In genomic region chr18:36809590-36810381, GRCh38 we compare ENCODE assay signal across 8 cellular contexts. TPM values are rescaled to one million over a fixed set of nuclear protein-coding genes. Genes with fewer than 3 reads are reported as not detected.
DNase-seq lines count a peak whose midpoint lies in the region; ATAC-seq, FAIRE-seq and TF ChIP-seq lines count a peak whose summit lies in the region.

No MANE protein-coding gene starts in this region.

- no peaks in the 10 kb centered on the region for H3K9me3 ChIP-seq in SJCRH30 (replicated peaks)
- no peaks in the 10 kb centered on the region for H3K9me3 ChIP-seq in K562 (replicated peaks; ENCODE audit: control insufficient read depth, insufficient read depth, low read depth, low read length)

- DNase-seq in Ammon's horn (ENCODE audit: low spot score) (peak; percentile 89), NCI-H1092 (lab: John Stamatoyannopoulos, UW) (peak; percentile 73), SJCRH30 (peak; percentile 20 to 61), K562 (ENCODE audit: extremely low read depth in 1 of 4, low spot score in 3 of 4) (peak; percentile 79 to 82 (median 82)), iPS-NIHi11 (ENCODE audit: low spot score) (peak; percentile 84)
- peak; percentile 8 to 11 for DNase-seq in stimulated activated CD4-positive, alpha-beta T cell treated with anti-CD3 and anti-CD28 coated beads, Interleukin-2, amount 100 ng/mL, for 48 hours

- no peak overlapping the region for H2AFZ ChIP-seq in K562 (ENCODE audit: low read depth, low read length)

- in situ Hi-C loops in K562 (cut with MboI), result no loop called here

- H3K36me3 ChIP-seq in SJCRH30, result peaks cover 4% of the 10 kb centered on the region; the same call in 1 of the 2 replicates
- H3K36me3 ChIP-seq in K562 (ENCODE audit: control insufficient read depth, insufficient read depth, low read length), result peaks cover 84% of the 10 kb centered on the region

- peak; percentile 37 to 61 for TF ChIP-seq RAD21 in K562 (CRISPR knock-in tag; conservative IDR thresholded peaks at IDR 0.05 in 1 of 2, IDR thresholded peaks at IDR 0.05 in 1 of 2)

- no peak for TF ChIP-seq EP300 in K562 (IDR thresholded peaks at IDR 0.05; ENCODE audit: low read length)

- CTCF ChIA-PET in K562 (lab: Yijun Ruan, JAX; ENCODE audit: low intra/inter-chr PET ratio), result interaction anchor here (1.4 to 2.6 kb wide), 4 partner anchors 40 to 714 kb away, joined by 3 to 14 read pairs (median 6); no protein-coding TSS in a partner anchor

- H3K27ac ChIP-seq in SJCRH30, result no peak overlapping the region
- no peak overlapping the region for H3K27ac ChIP-seq in K562 (ENCODE audit: extremely low read depth, low read depth, low read length)

- POLR2A ChIA-PET in K562 (lab: Yijun Ruan, JAX), result interaction anchor here (0.9 kb wide), 1 partner anchor 9 kb away, joined by 4 read pairs; no protein-coding TSS in a partner anchor

- 32% methylated on average over 6 of the region's 6 CpGs for WGBS in K562 (ENCODE audit: insufficient coverage, low coverage, missing lambda C conversion rate)

- FAIRE-seq in K562 (lab: Jason Lieb, UNC), result peak; percentile 97

- ATAC-seq in GM18511 (IDR thresholded peaks at IDR 0.05; ENCODE audit: unreplicated experiment) (peak; percentile 99), HG02870 (IDR thresholded peaks at IDR 0.05; ENCODE audit: unreplicated experiment) (peak; percentile 94), K562 (peak; percentile 91)

- H3K9ac ChIP-seq in K562 (ENCODE audit: insufficient read depth in 1 of 2, low read depth in 2 of 2, low read length in 2 of 2), result no peak overlapping the region

- H3K9me1 ChIP-seq in K562 (ENCODE audit: control insufficient read depth, insufficient read depth, low read length), result peaks cover 5% of the 10 kb centered on the region

- H3K4me3 ChIP-seq in SJCRH30 (no peak overlapping the region), K562 (no peak overlapping the region)

- H3K27me3 ChIP-seq in SJCRH30 (no peaks in the 10 kb centered on the region), K562 (ENCODE audit: control insufficient read depth in 2 of 2, insufficient read depth in 2 of 2, low read length in 2 of 2) (no peaks in the 10 kb centered on the region)

- intact Hi-C loops in K562 (cut with micrococcal nuclease), result loop anchor here (1.0 to 5.0 kb wide), 3 partner anchors 42 to 121 kb away; no protein-coding TSS in a partner anchor

- no peaks in the 10 kb centered on the region for H4K20me1 ChIP-seq in K562 (replicated peaks; ENCODE audit: control insufficient read depth, insufficient read depth, low read length)

- BruUV-seq in K562 (replicated peaks; lab: Mats Ljungman, UMichigan), result no TSS peak

- H3K4me1 ChIP-seq in SJCRH30 (no peaks in the 10 kb centered on the region), K562 (replicated peaks in 1 of 2; ENCODE audit: control insufficient read depth in 2 of 2, insufficient read depth in 2 of 2, low read length in 2 of 2) (peaks cover 0 to 18% of the 10 kb centered on the region in 2 experiments; a peak in 2 of 5 replicates)

- TF ChIP-seq POLR2A in K562 (conservative IDR thresholded peaks at IDR 0.05), result no peak

- H3K4me2 ChIP-seq in K562 (ENCODE audit: insufficient read depth, low read length), result no peak overlapping the region

- peaks cover 15% of the 10 kb centered on the region for H3K79me2 ChIP-seq in K562 (ENCODE audit: control insufficient read depth, insufficient read depth, low read length)

- TF ChIP-seq CTCF in K562 (IDR thresholded peaks at IDR 0.05 in 2 of 3, conservative IDR thresholded peaks at IDR 0.05 in 1 of 3; ENCODE audit: insufficient read depth in 2 of 3, low read depth in 1 of 3, low read length in 3 of 3), result peak; percentile 77 to 86 (median 83)

TF ChIP-seq in K562, 482 proteins besides CTCF, POLR2A, EP300 and RAD21 (continues in another document):
- TF ChIP-seq CTCFL (IDR thresholded peaks at IDR 0.05; ENCODE audit: borderline replicate concordance, insufficient read depth, low read depth, low read length, poor library complexity, severe bottlenecking) (peak; percentile 54), BCL6 (CRISPR knock-in tag; IDR thresholded peaks at IDR 0.05) (no peak), PKNOX1 (IDR thresholded peaks at IDR 0.05) (0 out of 2 replicates have a peak, but pooled peaks have one; percentile 42), HCFC1 (IDR thresholded peaks at IDR 0.05; ENCODE audit: low read depth, low read length) (0 out of 2 replicates have a peak, but pooled peaks have one; percentile 11), JUND (IDR thresholded peaks at IDR 0.05; ENCODE audit: borderline replicate concordance, low read depth, low read length) (peak; percentile 18; the same call in 1 of the 2 replicates), JUND (tag; IDR thresholded peaks at IDR 0.05; ENCODE audit: borderline replicate concordance, low read depth, low read length) (no peak), CREM (IDR thresholded peaks at IDR 0.05; ENCODE audit: low read depth) (0 out of 2 replicates have a peak, but pooled peaks have one; percentile 33)

RNA-seq across cellular contexts. Expression of gene TPGS2, which starts 19.0 kb away (rescaled TPM):
- total RNA-seq in SJCRH30 (2014; rRNA removed; shearing (Covaris generic)), result 91.6 and 99.3 TPM in 2 replicates
- total RNA-seq in K562 (2011; cell fraction: chromatin; rRNA removed; ENCODE audit: low replicate concordance), result 109 and 142 TPM in 2 replicates
- total RNA-seq in K562 (2011; cell fraction: nucleolus; rRNA removed), result 95.9 and 115 TPM in 2 replicates
- total RNA-seq in K562 (2011; cell fraction: nucleoplasm; rRNA removed), result 155 and 218 TPM in 2 replicates
- total RNA-seq in K562 (2014; rRNA removed) (108 and 111 TPM in 2 replicates), K562 (2014; rRNA removed; fragmentation: Illumina TruSeq; extraction: Trizol) (116 and 125 TPM in 2 replicates), K562 (2015; rRNA removed; fragmentation: Illumina TruSeq; extraction: Trizol) (132 and 136 TPM in 2 replicates), K562 (2021) (148 and 152 TPM in 2 replicates)
- polyA plus RNA-seq in K562 (2011; rRNA removed) (449 and 498 TPM in 2 replicates), K562 (2014; fragmentation: Illumina TruSeq; extraction: Trizol) (229 and 274 TPM in 2 replicates), K562 (2014; fragmentation: Nextera tagmentation; extraction: Ambion mirVana) (100 to 1,000 TPM in 1 of 2 experiments, 10 to 100 TPM in 1; 94.2 to 113 TPM), K562 (2014; rRNA removed) (134 and 182 TPM in 2 replicates)
- 444 and 495 TPM in 2 replicates for polyA plus RNA-seq in K562 (2011; cell fraction: cytosol; rRNA removed)
- 172 and 219 TPM in 2 replicates for polyA plus RNA-seq in K562 (2011; cell fraction: nucleus; rRNA removed)
- 186 and 203 TPM in 2 replicates for polyA plus RNA-seq in K562 (2012)
- polyA minus RNA-seq in K562 (2011; rRNA and poly(A)+ RNA removed), result 348 and 372 TPM in 2 replicates
- 140 and 165 TPM in 2 replicates for polyA minus RNA-seq in K562 (2011; cell fraction: cytosol; rRNA and poly(A)+ RNA removed)
- polyA minus RNA-seq in K562 (2011; cell fraction: nucleus; rRNA and poly(A)+ RNA removed), result 76.6 and 137 TPM in 2 replicates

RNA-seq across cellular contexts. Expression of gene KIAA1328, which starts 19.1 kb away (rescaled TPM):
- total RNA-seq in SJCRH30 (2014; rRNA removed; shearing (Covaris generic)), result 3.3 and 5.5 TPM in 2 replicates
- 18.1 and 63.0 TPM in 2 replicates for total RNA-seq in K562 (2011; cell fraction: chromatin; rRNA removed; ENCODE audit: low replicate concordance)
- total RNA-seq in K562 (2011; cell fraction: nucleolus; rRNA removed), result 10.5 and 17.4 TPM in 2 replicates
- total RNA-seq in K562 (2011; cell fraction: nucleoplasm; rRNA removed), result 28.2 and 36.1 TPM in 2 replicates
- total RNA-seq in K562 (2014; rRNA removed) (6.2 and 8.0 TPM in 2 replicates), K562 (2014; rRNA removed; fragmentation: Illumina TruSeq; extraction: Trizol) (8.6 and 10.1 TPM in 2 replicates), K562 (2015; rRNA removed; fragmentation: Illumina TruSeq; extraction: Trizol) (8.3 and 9.5 TPM in 2 replicates), K562 (2021) (6.0 and 7.8 TPM in 2 replicates)
- polyA plus RNA-seq in K562 (2011; rRNA removed) (8.2 and 9.8 TPM in 2 replicates), K562 (2014; fragmentation: Illumina TruSeq; extraction: Trizol) (5.9 and 7.4 TPM in 2 replicates), K562 (2014; fragmentation: Nextera tagmentation; extraction: Ambion mirVana) (1 to 10 TPM; 4.8 to 5.1 TPM), K562 (2014; rRNA removed) (4.0 and 6.9 TPM in 2 replicates)
- polyA plus RNA-seq in K562 (2011; cell fraction: cytosol; rRNA removed), result 1.9 and 4.9 TPM in 2 replicates
- 14.4 and 20.9 TPM in 2 replicates for polyA plus RNA-seq in K562 (2011; cell fraction: nucleus; rRNA removed)
- 3.7 and 3.9 TPM in 2 replicates for polyA plus RNA-seq in K562 (2012)
- 14.2 and 24.1 TPM in 2 replicates for polyA minus RNA-seq in K562 (2011; rRNA and poly(A)+ RNA removed)
- polyA minus RNA-seq in K562 (2011; cell fraction: cytosol; rRNA and poly(A)+ RNA removed), result 3.5 and 4.0 TPM in 2 replicates
- polyA minus RNA-seq in K562 (2011; cell fraction: nucleus; rRNA and poly(A)+ RNA removed), result 13.6 and 29.0 TPM in 2 replicates

Comparison
In these comparisons a context has a peak if more than half of its experiments do, and no peak if none do; other contexts are left out.
1. DNase-seq: peak in every context shown above with its lines; median percentile 89 in Ammon's horn; 84 in iPS-NIHi11; 82 in K562; 73 in NCI-H1092; 40 in SJCRH30; 10 in stimulated activated CD4-positive, alpha-beta T cell treated with anti-CD3 and anti-CD28 coated beads, Interleukin-2, amount 100 ng/mL, for 48 hours.